ENCODE assay signal across 1 cellular context in the genomic region with DNA sequence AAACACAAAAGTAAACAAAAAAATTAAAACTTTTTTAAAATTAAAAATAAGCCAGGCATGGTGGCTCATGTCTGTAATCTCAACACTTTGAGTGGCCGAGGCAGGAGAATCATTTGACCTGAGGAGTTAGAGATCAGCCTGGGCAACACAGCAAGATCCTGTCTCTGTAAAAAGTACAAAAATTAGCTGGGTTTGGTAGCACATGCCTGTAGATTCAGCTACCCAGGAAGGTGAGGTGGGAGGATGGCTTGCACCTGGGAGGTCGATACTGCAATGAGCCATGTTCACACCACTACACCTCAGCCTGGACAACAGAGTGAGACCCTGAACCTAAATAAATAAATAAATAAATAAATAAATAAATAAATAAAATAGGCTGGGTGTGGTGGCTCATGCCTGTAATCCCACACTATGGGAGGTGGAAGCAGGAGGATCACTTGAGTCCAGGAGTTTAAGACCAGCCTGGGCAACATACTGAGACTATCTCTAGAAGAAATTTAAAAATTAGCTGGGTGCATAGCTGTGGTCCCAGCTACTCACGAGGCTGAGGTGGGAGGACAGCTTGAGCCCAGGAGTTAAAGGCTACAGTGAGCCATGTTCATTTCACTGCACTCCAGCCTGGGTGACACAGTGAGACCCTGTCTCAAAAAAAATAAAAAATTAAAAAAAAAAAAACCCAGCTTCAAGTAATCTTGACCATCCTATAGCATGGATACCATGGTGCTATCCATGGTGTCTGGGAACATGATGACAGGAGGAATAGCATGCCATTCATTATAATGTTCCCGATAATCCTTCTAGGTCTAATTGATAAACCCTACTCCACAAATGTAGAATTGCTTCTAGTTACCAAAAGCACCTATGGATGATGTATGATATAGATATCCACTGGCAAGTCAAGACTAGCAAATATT.
A peak's percentile ranks its signal among the peaks of the same experiment; 100 is the strongest.
TF ChIP-seq lines count a peak whose summit lies in the region.

No MANE protein-coding gene starts in this region.

TF ChIP-seq in HepG2, 621 proteins besides CTCF, POLR2A, EP300 and RAD21:
- TF ChIP-seq REL (CRISPR knock-in tag; conservative IDR thresholded peaks at IDR 0.05) = no peak
- no peak for TF ChIP-seq ZNF556 (CRISPR knock-in tag; IDR thresholded peaks at IDR 0.05; ENCODE audit: borderline replicate concordance)
- 0 out of 2 replicates have a peak, but pooled peaks have one; percentile 19 for TF ChIP-seq ZNF121 (CRISPR knock-in tag; IDR thresholded peaks at IDR 0.05)
- no peak for TF ChIP-seq ZNF333 (CRISPR knock-in tag; IDR thresholded peaks at IDR 0.05; ENCODE audit: borderline replicate concordance)
- TF ChIP-seq, protein P1, sequence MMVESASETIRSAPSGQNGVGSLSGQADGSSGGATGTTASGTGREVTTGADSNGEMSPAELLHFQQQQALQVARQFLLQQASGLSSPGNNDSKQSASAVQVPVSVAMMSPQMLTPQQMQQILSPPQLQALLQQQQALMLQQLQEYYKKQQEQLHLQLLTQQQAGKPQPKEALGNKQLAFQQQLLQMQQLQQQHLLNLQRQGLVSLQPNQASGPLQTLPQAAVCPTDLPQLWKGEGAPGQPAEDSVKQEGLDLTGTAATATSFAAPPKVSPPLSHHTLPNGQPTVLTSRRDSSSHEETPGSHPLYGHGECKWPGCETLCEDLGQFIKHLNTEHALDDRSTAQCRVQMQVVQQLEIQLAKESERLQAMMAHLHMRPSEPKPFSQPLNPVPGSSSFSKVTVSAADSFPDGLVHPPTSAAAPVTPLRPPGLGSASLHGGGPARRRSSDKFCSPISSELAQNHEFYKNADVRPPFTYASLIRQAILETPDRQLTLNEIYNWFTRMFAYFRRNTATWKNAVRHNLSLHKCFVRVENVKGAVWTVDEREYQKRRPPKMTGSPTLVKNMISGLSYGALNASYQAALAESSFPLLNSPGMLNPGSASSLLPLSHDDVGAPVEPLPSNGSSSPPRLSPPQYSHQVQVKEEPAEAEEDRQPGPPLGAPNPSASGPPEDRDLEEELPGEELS (CRISPR knock-in tag; IDR thresholded peaks at IDR 0.05) = no peak
